In the genomic region with DNA sequence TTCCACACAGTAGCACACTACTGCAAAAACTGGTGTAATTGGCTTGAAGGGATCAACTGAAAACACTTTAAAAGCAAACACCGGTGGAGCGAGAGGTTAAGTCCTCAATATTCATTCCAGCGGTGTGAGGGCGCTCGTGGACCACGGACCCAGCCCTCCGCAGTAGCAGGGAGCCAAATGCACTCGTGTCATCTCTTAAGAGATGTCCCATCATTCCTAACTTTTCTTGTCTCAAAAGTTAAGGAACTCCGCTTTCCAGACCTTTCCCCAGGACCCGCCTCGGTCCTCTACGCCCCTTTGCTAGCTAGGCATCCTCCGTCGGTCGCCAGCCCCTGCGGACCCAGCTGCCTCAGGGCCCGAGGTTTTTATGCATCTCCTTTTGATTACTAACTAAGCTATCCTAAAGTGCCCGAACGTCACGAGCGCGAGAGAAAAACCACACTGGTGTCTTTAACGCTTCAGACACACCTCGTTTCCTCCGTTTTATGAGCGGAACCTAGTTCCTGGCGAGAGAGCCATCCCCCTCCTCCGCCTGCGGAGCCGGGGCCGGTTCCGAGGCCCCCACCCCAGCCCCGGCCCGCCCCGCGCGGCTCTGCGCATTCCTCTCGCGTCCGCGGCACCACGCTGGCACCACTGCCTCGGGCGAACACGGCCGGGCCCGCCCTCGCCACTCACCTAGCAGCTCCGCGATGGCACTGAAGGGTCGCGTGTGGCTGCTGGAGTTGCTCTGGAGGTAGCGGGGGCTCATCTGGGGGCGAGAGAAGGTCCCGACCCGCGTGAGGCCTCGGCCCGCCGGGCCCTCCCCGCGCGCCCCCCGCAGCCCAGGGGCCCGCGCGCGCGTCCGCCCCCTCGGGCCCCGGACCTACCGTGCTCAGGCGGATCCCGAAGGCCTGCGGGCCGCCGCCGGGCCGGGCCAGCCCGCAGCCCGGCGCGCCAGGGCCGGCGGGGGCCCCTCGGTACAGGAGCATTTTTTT, we compare ENCODE assay signal across 9 cellular contexts. TPM values are rescaled to one million over a fixed set of nuclear protein-coding genes. Genes with fewer than 3 reads are reported as not detected.
A peak's percentile ranks its signal among the peaks of the same experiment; 100 is the strongest.
DNase-seq lines count a peak whose midpoint lies in the region; ATAC-seq and TF ChIP-seq lines count a peak whose summit lies in the region.
"Had no signal": no experiment of that assay in that cellular context is flagged by ENCODE, and none has a peak within 500 bp of the region (broad histone marks: within the 10 kb centered on the region; RNA-seq: fewer than 3 reads in every experiment).

No MANE protein-coding gene starts in this region.

- no peaks in the 10 kb centered on the region for H3K9me3 Mint-ChIP-seq in activated CD8-positive, alpha-beta T cell treated with anti-CD3 and anti-CD28 coated beads for 36 hours
- no peaks in the 10 kb centered on the region for H3K9me3 Mint-ChIP-seq in effector memory CD8-positive, alpha-beta T cell

- no peaks in the 10 kb centered on the region for H3K4me1 ChIP-seq in mesendoderm (ENCODE audit: control insufficient read depth, low read depth, low read length)

- peak overlapping the region; percentile 45 for H3K18ac ChIP-seq in mesendoderm (ENCODE audit: low read length)

- no peak overlapping the region for H4K8ac ChIP-seq in mesendoderm (ENCODE audit: low read depth, low read length)

- H3K36me3 ChIP-seq in mesendoderm (ENCODE audit: control insufficient read depth, insufficient read depth, low read length): no peaks in the 10 kb centered on the region

- DNase-seq in NCI-H1436 (lab: John Stamatoyannopoulos, UW) (peak; percentile 46), NCI-H1436 treated with DMSO at 0.1 percent for 48 hours (lab: John Stamatoyannopoulos, UW) (no peak), NCI-H226 (peak; percentile 33), mesendoderm (peak; percentile 60)
- peak; percentile 64 for DNase-seq in activated CD8-positive, alpha-beta T cell treated with anti-CD3 and anti-CD28 coated beads for 36 hours
- DNase-seq in effector memory CD8-positive, alpha-beta T cell: peak; percentile 15 to 35 (median 15)
- DNase-seq in stimulated activated CD8-positive, alpha-beta memory T cell treated with anti-CD3 and anti-CD28 coated beads, Interleukin-4, amount 100 ng/mL, for 24 hours (ENCODE audit: low read depth): peak; percentile 26
- DNase-seq: DND-41 had no signal

- no peak overlapping the region for H3K27ac Mint-ChIP-seq in activated CD8-positive, alpha-beta T cell treated with anti-CD3 and anti-CD28 coated beads for 36 hours
- peak overlapping the region in 1 of 2 donors; percentile 85 for H3K27ac Mint-ChIP-seq in effector memory CD8-positive, alpha-beta T cell

- peaks cover 7% of the 10 kb centered on the region for H3K4me1 Mint-ChIP-seq in activated CD8-positive, alpha-beta T cell treated with anti-CD3 and anti-CD28 coated beads for 36 hours (ENCODE audit: low read depth)
- H3K4me1 Mint-ChIP-seq in effector memory CD8-positive, alpha-beta T cell (ENCODE audit: low read depth in 2 of 2): peaks cover 4 to 11% of the 10 kb centered on the region in 2 donors

- H3K27me3 ChIP-seq in mesendoderm (ENCODE audit: insufficient read depth, low read length, poor library complexity): no peaks in the 10 kb centered on the region

- no peaks in the 10 kb centered on the region for H3K36me3 Mint-ChIP-seq in activated CD8-positive, alpha-beta T cell treated with anti-CD3 and anti-CD28 coated beads for 36 hours (ENCODE audit: low read depth)
- H3K36me3 Mint-ChIP-seq in effector memory CD8-positive, alpha-beta T cell (ENCODE audit: insufficient read depth): no peaks in the 10 kb centered on the region

- H3K4ac ChIP-seq in mesendoderm (ENCODE audit: low read depth, low read length): no peak overlapping the region

- H2BK15ac ChIP-seq in mesendoderm (replicated peaks; ENCODE audit: low read depth): no peak overlapping the region

- H3K9ac ChIP-seq in mesendoderm (ENCODE audit: low read length): peak overlapping the region; percentile 44

- POLR2A ChIA-PET in activated CD8-positive, alpha-beta T cell treated with anti-CD3 and anti-CD28 coated beads for 36 hours (lab: Charles Lee): no interaction called here

- peak; percentile 43 for TF ChIP-seq CTCF in activated CD8-positive, alpha-beta T cell treated with anti-CD3 and anti-CD28 coated beads for 36 hours (IDR thresholded peaks at IDR 0.05)

- peak overlapping the region; percentile 33 for H3K4me3 ChIP-seq in mesendoderm (ENCODE audit: low read length)

- H2BK120ac ChIP-seq in mesendoderm (ENCODE audit: low read depth, low read length): no peak overlapping the region

- no peaks in the 10 kb centered on the region for H3K79me1 ChIP-seq in mesendoderm (ENCODE audit: low read length)

- no peak overlapping the region for H4K5ac ChIP-seq in mesendoderm (ENCODE audit: low read length)

- no peaks in the 10 kb centered on the region for H3K79me2 ChIP-seq in mesendoderm (ENCODE audit: control insufficient read depth, insufficient read depth, low read length)

- intact Hi-C loops in activated CD8-positive, alpha-beta T cell treated with anti-CD3 and anti-CD28 coated beads for 36 hours (cut with micrococcal nuclease): no loop called here

- peak overlapping the region; percentile 74 for H3K56ac ChIP-seq in mesendoderm (ENCODE audit: low read length)

- H3K27me3 Mint-ChIP-seq in activated CD8-positive, alpha-beta T cell treated with anti-CD3 and anti-CD28 coated beads for 36 hours: no peaks in the 10 kb centered on the region
- no peaks in the 10 kb centered on the region for H3K27me3 Mint-ChIP-seq in effector memory CD8-positive, alpha-beta T cell

- CTCF ChIA-PET in activated CD8-positive, alpha-beta T cell treated with anti-CD3 and anti-CD28 coated beads for 36 hours (lab: Charles Lee): interaction anchor here (0.7 to 1.5 kb wide), 8 partner anchors 11 to 471 kb away, joined by 3 to 8 read pairs (median 4); no protein-coding TSS in a partner anchor

- no peak overlapping the region for H2AK5ac ChIP-seq in mesendoderm (ENCODE audit: low read length)

- peak overlapping the region; percentile 62 for H3K4me2 ChIP-seq in mesendoderm (ENCODE audit: low read length)

- no peak overlapping the region for H3K23ac ChIP-seq in mesendoderm (ENCODE audit: low read length)

- ATAC-seq in HG02981 (IDR thresholded peaks at IDR 0.05; ENCODE audit: unreplicated experiment): peak; percentile 36
- ATAC-seq in activated CD8-positive, alpha-beta T cell treated with anti-CD3 and anti-CD28 coated beads for 36 hours: peak; percentile 43
- peak; percentile 64 for ATAC-seq in effector memory CD8-positive, alpha-beta T cell (replicated peaks)

- no CpG with 5 or more reads among the region's 88 CpGs for WGBS in mesendoderm (ENCODE audit: extremely low coverage, insufficient coverage, low lambda C conversion rate)

- H2BK5ac ChIP-seq in mesendoderm (ENCODE audit: low read length): no peak overlapping the region

- H3K4me3 Mint-ChIP-seq in activated CD8-positive, alpha-beta T cell treated with anti-CD3 and anti-CD28 coated beads for 36 hours: peak overlapping the region; percentile 80
- H3K4me3 Mint-ChIP-seq in effector memory CD8-positive, alpha-beta T cell: peak overlapping the region; percentile 68 to 78

- no peak overlapping the region for H3K27ac ChIP-seq in mesendoderm (ENCODE audit: low read depth, low read length)

RNA-seq across cellular contexts. Expression of gene MORC4, which starts 0.7 kb away (rescaled TPM):
- total RNA-seq in activated CD8-positive, alpha-beta T cell treated with anti-CD3 and anti-CD28 coated beads for 36 hours: 1 to 10 TPM; 7.8 to 8.2 TPM
- polyA plus RNA-seq in mesendoderm (2013, experiment 1 of 2): 2.4 TPM
- polyA plus RNA-seq in mesendoderm (2013, experiment 2 of 2): 2.2 TPM
